In genomic region chr2:96072746-96073145, GRCh38 we compare ENCODE assay signal across 27 cellular contexts. TPM values are rescaled to one million over a fixed set of nuclear protein-coding genes. Genes with fewer than 3 reads are reported as not detected.
DNase-seq lines count a peak whose midpoint lies in the region; ATAC-seq and TF ChIP-seq lines count a peak whose summit lies in the region.
"Had no signal": no experiment of that assay in that cellular context is flagged by ENCODE, and none has a peak within 500 bp of the region (broad histone marks: within the 10 kb centered on the region; RNA-seq: fewer than 3 reads in every experiment).

No MANE protein-coding gene starts in this region.

- no peaks in the 10 kb centered on the region for H3K4me1 ChIP-seq in right atrium auricular region
- no peaks in the 10 kb centered on the region for H3K4me1 ChIP-seq in upper lobe of right lung
- no peaks in the 10 kb centered on the region for H3K4me1 ChIP-seq in Karpas-422 (ENCODE audit: low read length)
- H3K4me1 ChIP-seq: prostate gland, transverse colon had no signal

- no peaks in the 10 kb centered on the region for H3K36me3 ChIP-seq in right atrium auricular region
- H3K36me3 ChIP-seq in upper lobe of right lung, result no peaks in the 10 kb centered on the region
- no peaks in the 10 kb centered on the region for H3K36me3 ChIP-seq in Karpas-422 (ENCODE audit: insufficient read depth, low read length)
- H3K36me3 ChIP-seq: prostate gland, transverse colon had no signal

- H3K9ac ChIP-seq in Karpas-422 (ENCODE audit: low read length), result no peak overlapping the region

- no peaks in the 10 kb centered on the region for H4K20me1 ChIP-seq in Karpas-422 (ENCODE audit: insufficient read depth, low read depth, low read length)

- DNase-seq in Right ventricle myocardium inferior (ENCODE audit: missing footprints) (peak; percentile 42), right atrium auricular region (ENCODE audit: low spot score) (no peak), dorsolateral prefrontal cortex (no peak), upper lobe of right lung (peak; percentile 70), activated gamma-delta T cell treated with Interleukin-2 at 50 U/mL for 16 hours (no peak), NCI-H1092 treated with DMSO at 0.1 percent for 48 hours (lab: John Stamatoyannopoulos, UW) (no peak), Karpas-422 (no peak)
- DNase-seq: activated CD8-positive, alpha-beta T cell treated with anti-CD3 and anti-CD28 coated beads, Interleukin-2, amount 10 ng/mL, durations not matched to agents 7 days and 5 days; CD4-positive, alpha-beta T cell; HFFc6; mesenchymal stem cell; NCI-H446; NCI-H774; stimulated activated CD4-positive, alpha-beta T cell treated with anti-CD3 and anti-CD28 coated beads, Interleukin-12 subunit alpha, Interleukin-12 subunit beta, amount 100 ng/mL, for 4 hours; stimulated activated CD4-positive, alpha-beta T cell treated with anti-CD3 and anti-CD28 coated beads, Interleukin-4, amount 100 ng/mL, for 24 hours; SW 1271; transverse colon had no signal

- H3K9me3 Mint-ChIP-seq in nephron, result peaks cover 18% of the 10 kb centered on the region
- H3K9me3 Mint-ChIP-seq: GM23338, HFFc6 had no signal

- no peak overlapping the region for H3K4me3 ChIP-seq in right atrium auricular region
- H3K4me3 ChIP-seq in dorsolateral prefrontal cortex, result no peak overlapping the region
- H3K4me3 ChIP-seq in upper lobe of right lung, result no peak overlapping the region
- H3K4me3 ChIP-seq in Karpas-422 (ENCODE audit: low read length), result no peak overlapping the region
- H3K4me3 ChIP-seq: GM23338, prostate gland, transverse colon had no signal

- H3K27ac Mint-ChIP-seq in nephron, result peak overlapping the region in 2 of 3 experiments; percentile 35 to 48
- H3K27ac Mint-ChIP-seq: activated CD8-positive, alpha-beta T cell treated with anti-CD3 and anti-CD28 coated beads, Interleukin-2, amount 10 ng/mL, durations not matched to agents 7 days and 5 days; CD4-positive, alpha-beta T cell; GM23338; HFFc6 had no signal

- H3K9me3 ChIP-seq in right atrium auricular region (peaks cover 0 to 23% of the 10 kb centered on the region in 2 donors), upper lobe of right lung (no peaks in the 10 kb centered on the region), Karpas-422 (ENCODE audit: low read length) (no peaks in the 10 kb centered on the region)
- H3K9me3 ChIP-seq: prostate gland had no signal

- no peak overlapping the region for H3K4me3 Mint-ChIP-seq in nephron
- H3K4me3 Mint-ChIP-seq: activated CD8-positive, alpha-beta T cell treated with anti-CD3 and anti-CD28 coated beads, Interleukin-2, amount 10 ng/mL, durations not matched to agents 7 days and 5 days; CD4-positive, alpha-beta T cell; GM23338; HFFc6; IgD-negative memory B cell had no signal

- H2AFZ ChIP-seq in Karpas-422 (ENCODE audit: low read length), result no peak overlapping the region
- H2AFZ ChIP-seq: GM23338 had no signal

- H3K27ac ChIP-seq in right atrium auricular region (no peak overlapping the region), dorsolateral prefrontal cortex (peak overlapping the region in 40 of 59 donors; percentile 29 to 89 (median 77)), upper lobe of right lung (no peak overlapping the region), Karpas-422 (ENCODE audit: low read length) (no peak overlapping the region)
- H3K27ac ChIP-seq: prostate gland, transverse colon had no signal

- H3K27me3 Mint-ChIP-seq in nephron (ENCODE audit: low read depth), result peaks cover 11% of the 10 kb centered on the region
- H3K27me3 Mint-ChIP-seq: CD4-positive, alpha-beta T cell had no signal

- ATAC-seq in Right ventricle myocardium inferior (peak; percentile 51), upper lobe of right lung (peak; percentile 84)
- ATAC-seq: activated CD8-positive, alpha-beta T cell treated with anti-CD3 and anti-CD28 coated beads, Interleukin-2, amount 10 ng/mL, durations not matched to agents 7 days and 5 days; activated naive CD4-positive, alpha-beta T cell treated with anti-CD3 and anti-CD28 coated beads, Interleukin-2, amount 50 U/mL, for 72 hours; GM23338; sciatic nerve had no signal

- no peaks in the 10 kb centered on the region for H3K36me3 Mint-ChIP-seq in nephron (ENCODE audit: low read depth)
- H3K36me3 Mint-ChIP-seq: activated naive CD4-positive, alpha-beta T cell treated with anti-CD3 and anti-CD28 coated beads, Interleukin-2, amount 50 U/mL, for 72 hours; IgD-negative memory B cell had no signal

- TF ChIP-seq CTCF in right atrium auricular region (IDR thresholded peaks at IDR 0.05), result no peak
- no peak for TF ChIP-seq CTCF in dorsolateral prefrontal cortex (IDR thresholded peaks at IDR 0.05 in 54 of 56, conservative IDR thresholded peaks at IDR 0.05 in 2 of 56; ENCODE audit: low read depth in 1 of 56, partially characterized antibody in 56 of 56)
- no peak for TF ChIP-seq CTCF in nephron (IDR thresholded peaks at IDR 0.05; ENCODE audit: unreplicated experiment in 3 of 3)
- TF ChIP-seq CTCF in upper lobe of right lung (IDR thresholded peaks at IDR 0.05), result no peak

- H3K79me2 ChIP-seq in Karpas-422 (ENCODE audit: low read length), result no peaks in the 10 kb centered on the region

- H3K4me2 ChIP-seq in Karpas-422 (ENCODE audit: low read depth, low read length, poor library complexity, severe bottlenecking), result no peak overlapping the region
- H3K4me2 ChIP-seq: GM23338 had no signal

- no peaks in the 10 kb centered on the region for H3K9me2 ChIP-seq in Karpas-422 (replicated peaks; ENCODE audit: insufficient read depth, low read length)

- intact Hi-C loops in Right ventricle myocardium inferior (cut with DNase I), result loop anchor here (5.0 kb wide), 1 partner anchor 40 kb away; no protein-coding TSS in a partner anchor
- intact Hi-C loops in dorsolateral prefrontal cortex (cut with DNase I), result loop anchor here in 1 of 2 donors (5.0 to 10.0 kb wide), 2 partner anchors 40 to 48 kb away; no protein-coding TSS in a partner anchor
- intact Hi-C loops in upper lobe of right lung (cut with DNase I), result no loop called here

- H3K4me1 Mint-ChIP-seq in nephron, result peaks cover 31% of the 10 kb centered on the region
- H3K4me1 Mint-ChIP-seq: IgD-negative memory B cell had no signal

- H3K27me3 ChIP-seq in right atrium auricular region (no peaks in the 10 kb centered on the region), dorsolateral prefrontal cortex (no peaks in the 10 kb centered on the region), upper lobe of right lung (no peaks in the 10 kb centered on the region), Karpas-422 (ENCODE audit: low read length) (no peaks in the 10 kb centered on the region)
- H3K27me3 ChIP-seq: transverse colon had no signal

RNA-seq across cellular contexts. Expression of gene GPAT2, which starts 38.0 kb away (rescaled TPM):
- total RNA-seq in Right ventricle myocardium inferior, result 6.1 TPM
- 1 to 10 TPM; 1.8 to 3.9 TPM for total RNA-seq in right atrium auricular region
- 10 to 100 TPM in 3 of 120 experiments, 1 to 10 TPM in 114, under 1 TPM in 3; 0.91 to 13.4 (median 4.5) TPM for total RNA-seq in dorsolateral prefrontal cortex
- 3.2 TPM for total RNA-seq in upper lobe of right lung
- total RNA-seq in Karpas-422 (2014; rRNA removed; shearing (Covaris generic); ENCODE audit: low replicate concordance), result not detected in 2 replicates
- total RNA-seq: A172, HT-29 had no signal

RNA-seq across cellular contexts. Expression of gene ADRA2B, which starts 43.6 kb away (rescaled TPM):
- total RNA-seq in Right ventricle myocardium inferior (6.9 TPM), right atrium auricular region (1 to 10 TPM in 1 of 2 donors, under 1 TPM in 1; 0.47 to 1.4 TPM), dorsolateral prefrontal cortex (1 to 10 TPM in 33 of 120 experiments, under 1 TPM in 85, not detected in 2; 0.14 to 4.8 (median 0.60) TPM), upper lobe of right lung (0.14 TPM)
- total RNA-seq in Karpas-422 (2014; rRNA removed; shearing (Covaris generic); ENCODE audit: low replicate concordance), result not detected in 2 replicates
- total RNA-seq: A172, bronchial epithelial cell, fibroblast of villous mesenchyme, HFFc6 had no signal

Comparison
In these comparisons a context has a peak if more than half of its experiments do, and no peak if none do; other contexts are left out.
1. DNase-seq: peak in Right ventricle myocardium inferior (single experiment) and upper lobe of right lung (single experiment); none in right atrium auricular region (single experiment), dorsolateral prefrontal cortex (0 of 10), activated gamma-delta T cell treated with Interleukin-2 at 50 U/mL for 16 hours (single experiment), NCI-H1092 treated with DMSO at 0.1 percent for 48 hours (single experiment) and Karpas-422 (single experiment).
2. H3K27ac ChIP-seq: peak in dorsolateral prefrontal cortex (40 of 59); none in right atrium auricular region (0 of 2), upper lobe of right lung (single experiment) and Karpas-422 (single experiment).